Comparison of ENCODE assay signal across 4 cellular contexts in genomic region chr1:116958110-116958509, GRCh38. TPM values are rescaled to one million over a fixed set of nuclear protein-coding genes. Genes with fewer than 3 reads are reported as not detected.
"Had no signal": no experiment of that assay in that cellular context is flagged by ENCODE, and none has a peak within 500 bp of the region (broad histone marks: within the 10 kb centered on the region; RNA-seq: fewer than 3 reads in every experiment).

No MANE protein-coding gene starts in this region.

- ATAC-seq: HepG2, K562 had no signal

- H3K4me3 ChIP-seq: K562 had no signal

- DNase-seq: IMR-90 had no signal

- H3K27ac ChIP-seq: HL-60 had no signal

RNA-seq across cellular contexts. Expression of gene CD101, which starts 43.5 kb away (rescaled TPM):
- total RNA-seq: IMR-90 had no signal
